Comparison of ENCODE assay signal across 10 cellular contexts in genomic region chr2:220499281-220499680, GRCh38.
DNase-seq lines count a peak whose midpoint lies in the region; TF ChIP-seq lines count a peak whose summit lies in the region.
"Had no signal": no experiment of that assay in that cellular context is flagged by ENCODE, and none has a peak within 500 bp of the region (broad histone marks: within the 10 kb centered on the region; RNA-seq: fewer than 3 reads in every experiment).

No MANE protein-coding gene starts in this region.

- H3K9me3 ChIP-seq in tibial nerve: peaks cover 0 to 8% (median 0%) of the 10 kb centered on the region in 4 donors
- H3K9me3 ChIP-seq in WERI-Rb-1 (ENCODE audit: severe bottlenecking): no peaks in the 10 kb centered on the region

- WGBS in tibial nerve, 2 donors: 4 to 9% methylated on average over 2 of the region's 2 CpGs

- DNase-seq in GM03348 (ENCODE audit: low spot score) (peak; percentile 60), NCI-H345 (lab: John Stamatoyannopoulos, UW) (peak; percentile 15), fibroblast of gingiva (ENCODE audit: low read depth) (peak; percentile 66), osteocyte (ENCODE audit: extremely low spot score, unreplicated experiment) (no peak), tibial nerve (ENCODE audit: low spot score in 2 of 2) (no peak), LoVo (ENCODE audit: low spot score) (no peak), GM19238 (ENCODE audit: insufficient read length, low spot score) (no peak), WERI-Rb-1 (no peak)
- DNase-seq: activated CD4-positive, alpha-beta T cell treated with anti-CD3 and anti-CD28 coated beads, Interleukin-2, amount 50 U/mL, for 4 hours; naive thymus-derived CD8-positive, alpha-beta T cell had no signal

- H3K36me3 Mint-ChIP-seq in osteocyte (ENCODE audit: unreplicated experiment): no peaks in the 10 kb centered on the region
- H3K36me3 Mint-ChIP-seq: naive thymus-derived CD8-positive, alpha-beta T cell had no signal

- no peak overlapping the region for H3K27ac ChIP-seq in tibial nerve
- no peak overlapping the region for H3K27ac ChIP-seq in WERI-Rb-1

- H3K4me3 ChIP-seq in tibial nerve (no peak overlapping the region), WERI-Rb-1 (ENCODE audit: low read depth, low read length) (no peak overlapping the region)

- H3K27me3 ChIP-seq in tibial nerve (no peaks in the 10 kb centered on the region), WERI-Rb-1 (ENCODE audit: insufficient read depth, low read depth, severe bottlenecking) (no peaks in the 10 kb centered on the region)

- no peak for TF ChIP-seq POLR2A in tibial nerve (IDR thresholded peaks at IDR 0.05)

- H3K4me3 Mint-ChIP-seq in osteocyte (ENCODE audit: unreplicated experiment): no peak overlapping the region
- H3K4me3 Mint-ChIP-seq: naive thymus-derived CD8-positive, alpha-beta T cell had no signal

- peaks cover 44% of the 10 kb centered on the region for H3K4me1 Mint-ChIP-seq in osteocyte (ENCODE audit: unreplicated experiment)
- H3K4me1 Mint-ChIP-seq: naive thymus-derived CD8-positive, alpha-beta T cell had no signal

- no peaks in the 10 kb centered on the region for H3K36me3 ChIP-seq in tibial nerve
- H3K36me3 ChIP-seq in WERI-Rb-1: no peaks in the 10 kb centered on the region

- H3K27me3 Mint-ChIP-seq in osteocyte (ENCODE audit: unreplicated experiment): no peaks in the 10 kb centered on the region

- peak overlapping the region; percentile 92 for H3K27ac Mint-ChIP-seq in osteocyte (ENCODE audit: unreplicated experiment)
- H3K27ac Mint-ChIP-seq: naive thymus-derived CD8-positive, alpha-beta T cell had no signal

- H3K9me3 Mint-ChIP-seq in osteocyte (ENCODE audit: unreplicated experiment): peaks cover 4% of the 10 kb centered on the region

- H3K4me1 ChIP-seq in tibial nerve: no peaks in the 10 kb centered on the region

- TF ChIP-seq CTCF in osteocyte (IDR thresholded peaks at IDR 0.05) (no peak), tibial nerve (IDR thresholded peaks at IDR 0.05) (no peak), WERI-Rb-1 (IDR thresholded peaks at IDR 0.05; ENCODE audit: low read depth, low read length) (no peak)

- no peak for TF ChIP-seq EP300 in tibial nerve (IDR thresholded peaks at IDR 0.05)

Comparison
In these comparisons a context has a peak if more than half of its experiments do, and no peak if none do; other contexts are left out.
1. DNase-seq: peak in GM03348 (single experiment), NCI-H345 (single experiment) and fibroblast of gingiva (single experiment); none in osteocyte (single experiment), tibial nerve (0 of 2), LoVo (single experiment), GM19238 (single experiment) and WERI-Rb-1 (single experiment).